ENCODE assay signal across 10 cellular contexts in genomic region chr1:53899206-53899628, GRCh38. TPM values are rescaled to one million over a fixed set of nuclear protein-coding genes. Genes with fewer than 3 reads are reported as not detected.
DNase-seq lines count a peak whose midpoint lies in the region; ATAC-seq, FAIRE-seq and TF ChIP-seq lines count a peak whose summit lies in the region.
"Had no signal": no experiment of that assay in that cellular context is flagged by ENCODE, and none has a peak within 500 bp of the region (broad histone marks: within the 10 kb centered on the region; RNA-seq: fewer than 3 reads in every experiment).

No MANE protein-coding gene starts in this region.

- TF ChIP-seq EP300 in SK-N-SH (IDR thresholded peaks at IDR 0.05; ENCODE audit: borderline replicate concordance in 1 of 2, low read depth in 1 of 2, low read length in 1 of 2): no peak
- peak in 1 of 2 experiments; percentile 70; a peak in 1 of 4 replicates for TF ChIP-seq EP300 in HepG2 (IDR thresholded peaks at IDR 0.05; ENCODE audit: low read depth in 2 of 2, low read length in 2 of 2)
- TF ChIP-seq EP300 in HepG2 (CRISPR knock-in tag; IDR thresholded peaks at IDR 0.05; ENCODE audit: borderline replicate concordance): no peak

- TF ChIP-seq CTCF in SK-N-SH (IDR thresholded peaks at IDR 0.05): no peak
- no peak for TF ChIP-seq CTCF in HepG2 (CRISPR knock-in tag; IDR thresholded peaks at IDR 0.05)
- TF ChIP-seq CTCF in foreskin keratinocyte (conservative IDR thresholded peaks at IDR 0.05): no peak

- peaks cover 4% of the 10 kb centered on the region for H3F3A ChIP-seq in SK-N-SH (replicated peaks; ENCODE audit: insufficient read depth)

- FAIRE-seq in HepG2 (lab: Jason Lieb, UNC): peak; percentile 85

- POLR2A ChIA-PET in SK-N-SH (lab: Yijun Ruan, JAX): interaction anchor here (1.2 kb wide), 1 partner anchor 45 kb away, joined by 3 read pairs; no protein-coding TSS in a partner anchor
- POLR2A ChIA-PET in HepG2 (lab: Yijun Ruan, JAX): interaction anchor here (1.0 to 5.1 kb wide), 6 partner anchors 8 to 49 kb away, joined by 3 to 46 read pairs (median 12); partner anchors contain the start of genes IFT25, LRRC42 and YIPF1

- H3K27me3 ChIP-seq in BLaER1 (no peaks in the 10 kb centered on the region), SK-N-SH (ENCODE audit: insufficient read depth) (no peaks in the 10 kb centered on the region), HepG2 (ENCODE audit: control insufficient read depth in 1 of 2, insufficient read depth in 2 of 2, low read length in 2 of 2) (no peaks in the 10 kb centered on the region), foreskin keratinocyte (no peaks in the 10 kb centered on the region)
- H3K27me3 ChIP-seq: upper lobe of right lung had no signal

- no TSS peak for BruUV-seq in HepG2 (replicated peaks; lab: Mats Ljungman, UMichigan)

- H3K36me3 ChIP-seq in BLaER1: no peaks in the 10 kb centered on the region
- H3K36me3 ChIP-seq in SK-N-SH (replicated peaks in 1 of 2; ENCODE audit: control insufficient read depth in 1 of 2, insufficient read depth in 2 of 2, low read length in 1 of 2): no peaks in the 10 kb centered on the region
- H3K36me3 ChIP-seq in HepG2 (replicated peaks in 1 of 2; ENCODE audit: control insufficient read depth in 1 of 2, insufficient read depth in 2 of 2, low read length in 2 of 2): no peaks in the 10 kb centered on the region
- H3K36me3 ChIP-seq: upper lobe of right lung had no signal

- peak; percentile 81 for ATAC-seq in HepG2
- no peak for ATAC-seq in foreskin keratinocyte
- ATAC-seq: upper lobe of right lung had no signal

- H3K9me2 ChIP-seq in SK-N-SH: no peaks in the 10 kb centered on the region

- H3K4me1 ChIP-seq in BLaER1 (peaks cover 29% of the 10 kb centered on the region), SK-N-SH (ENCODE audit: control insufficient read depth in 1 of 2, insufficient read depth in 2 of 2, low read depth in 1 of 2, low read length in 1 of 2) (no peaks in the 10 kb centered on the region; a peak in 1 of 4 replicates), HepG2 (ENCODE audit: insufficient read depth, low read length) (peaks cover 92% of the 10 kb centered on the region), foreskin keratinocyte (no peaks in the 10 kb centered on the region)

- H3K9ac ChIP-seq in BLaER1: no peak overlapping the region
- no peak overlapping the region for H3K9ac ChIP-seq in SK-N-SH
- H3K9ac ChIP-seq in HepG2 (ENCODE audit: insufficient read depth, low read depth, low read length): peak overlapping the region; percentile 59

- no peak overlapping the region for H3K4me3 ChIP-seq in BLaER1
- no peak overlapping the region for H3K4me3 ChIP-seq in SK-N-SH (ENCODE audit: low read depth in 2 of 2, low read length in 1 of 2)
- peak overlapping the region; percentile 4 to 61 (median 42); a peak in 3 of 6 replicates for H3K4me3 ChIP-seq in HepG2 (replicated peaks in 1 of 3; ENCODE audit: insufficient read depth in 1 of 3, low read depth in 2 of 3, low read length in 3 of 3)
- H3K4me3 ChIP-seq: upper lobe of right lung had no signal

- no peak for TF ChIP-seq RAD21 in SK-N-SH (IDR thresholded peaks at IDR 0.05; ENCODE audit: low read length)
- TF ChIP-seq RAD21 in HepG2 (CRISPR knock-in tag; IDR thresholded peaks at IDR 0.05): no peak

- WGBS in SK-N-SH (ENCODE audit: low lambda C conversion rate): 28% methylated on average over 2 of the region's 2 CpGs
- 0% methylated on average over 2 of the region's 2 CpGs for WGBS in HepG2 (ENCODE audit: low lambda C conversion rate)

- CTCF ChIA-PET in SK-N-SH (lab: Yijun Ruan, JAX) (interaction anchor here (0.7 to 3.2 kb wide), 4 partner anchors 9 to 49 kb away, joined by 3 to 14 read pairs (median 3); partner anchors contain the start of gene YIPF1), HepG2 (lab: Yijun Ruan, JAX; ENCODE audit: low intra/inter-chr PET ratio, low total read pairs) (no interaction called here)

- intact Hi-C loops in HepG2 (cut with micrococcal nuclease; ENCODE audit: unreplicated experiment): loop anchor here (1.0 kb wide), 1 partner anchor 8 kb away; no protein-coding TSS in a partner anchor

- TF ChIP-seq POLR2A in HepG2 (IDR thresholded peaks at IDR 0.05; ENCODE audit: insufficient read depth in 1 of 2, low read depth in 2 of 2, low read length in 2 of 2): no peak

- in situ Hi-C loops in HepG2 (cut with HindIII; ENCODE audit: extremely low pct_ligation_motif_present, low pct_unique_long_range_greater_than_20kb): no loop called here

- H3K9me3 ChIP-seq in BLaER1: no peaks in the 10 kb centered on the region
- no peaks in the 10 kb centered on the region for H3K9me3 ChIP-seq in SK-N-SH
- H3K9me3 ChIP-seq in HepG2 (ENCODE audit: low read length): no peaks in the 10 kb centered on the region
- H3K9me3 ChIP-seq: Caco-2, upper lobe of right lung had no signal

- no peak overlapping the region for H3K27ac ChIP-seq in BLaER1
- H3K27ac ChIP-seq in SK-N-SH (ENCODE audit: low read depth in 2 of 2, low read length in 1 of 2): no peak overlapping the region
- H3K27ac ChIP-seq in HepG2 (ENCODE audit: extremely low read length, insufficient read depth, low read length): peak overlapping the region; percentile 89
- no peak overlapping the region for H3K27ac ChIP-seq in foreskin keratinocyte
- H3K27ac ChIP-seq: upper lobe of right lung had no signal

- H2AFZ ChIP-seq in SK-N-SH (ENCODE audit: low read depth) (no peak overlapping the region), HepG2 (ENCODE audit: low read length) (peak overlapping the region; percentile 70)

- no peak for DNase-seq in SK-N-SH
- peak; percentile 79 for DNase-seq in HepG2 (ENCODE audit: low spot score)
- DNase-seq in islet precursor cell: no peak
- no peak for DNase-seq in stimulated activated CD4-positive, alpha-beta T cell treated with anti-CD3 and anti-CD28 coated beads, Interleukin-4, amount 100 ng/mL, for 1 hour
- DNase-seq in foreskin keratinocyte: no peak
- DNase-seq: Caco-2; central memory CD4-positive, alpha-beta T cell; upper lobe of right lung had no signal

- H3K4me2 ChIP-seq in BLaER1: peak overlapping the region; percentile 16; the same call in 1 of the 2 replicates
- no peak overlapping the region for H3K4me2 ChIP-seq in SK-N-SH
- peak overlapping the region; percentile 88 for H3K4me2 ChIP-seq in HepG2 (ENCODE audit: low read depth, low read length)

- no peaks in the 10 kb centered on the region for H4K20me1 ChIP-seq in BLaER1
- no peaks in the 10 kb centered on the region for H4K20me1 ChIP-seq in SK-N-SH (ENCODE audit: insufficient read depth)
- H4K20me1 ChIP-seq in HepG2 (ENCODE audit: insufficient read depth, low read length): no peaks in the 10 kb centered on the region

- H3K79me2 ChIP-seq in SK-N-SH (ENCODE audit: insufficient read depth) (no peaks in the 10 kb centered on the region), HepG2 (ENCODE audit: insufficient read depth, low read length) (peaks cover 13% of the 10 kb centered on the region)

RNA-seq across cellular contexts. Expression of gene DIO1, which starts 5.2 kb away (rescaled TPM):
- not detected in 2 replicates for polyA plus RNA-seq in SK-N-SH (2012; rRNA removed)
- not detected in 2 replicates for polyA plus RNA-seq in SK-N-SH (2012; cell fraction: cytosol; rRNA removed)
- polyA plus RNA-seq in SK-N-SH (2012; cell fraction: nucleus; rRNA removed): not detected in 2 replicates
- total RNA-seq in HepG2 (2016; rRNA removed; fragmentation: Illumina TruSeq; extraction: Trizol): 31.1 and 45.6 TPM in 2 replicates
- total RNA-seq in HepG2 (2016; cell fraction: cytosol; rRNA removed; fragmentation: Illumina TruSeq; extraction: Trizol; ENCODE audit: low read depth): 6.5 and 7.5 TPM in 2 replicates
- total RNA-seq in HepG2 (2016; cell fraction: insoluble cytoplasmic fraction; rRNA removed; fragmentation: Illumina TruSeq; extraction: Trizol): 32.5 and 46.6 TPM in 2 replicates
- total RNA-seq in HepG2 (2016; cell fraction: membrane; rRNA removed; fragmentation: Illumina TruSeq; extraction: Trizol): 19.8 and 20.1 TPM in 2 replicates
- total RNA-seq in HepG2 (2016; cell fraction: nucleus; rRNA removed; fragmentation: Illumina TruSeq; extraction: Trizol): 40.7 and 43.4 TPM in 2 replicates
- polyA plus RNA-seq in HepG2 (2011; rRNA removed): 13.5 and 16.3 TPM in 2 replicates
- polyA plus RNA-seq in HepG2 (2011; cell fraction: cytosol; rRNA removed): 11.0 and 14.6 TPM in 2 replicates
- 6.9 and 7.0 TPM in 2 replicates for polyA plus RNA-seq in HepG2 (2011; cell fraction: nucleus; rRNA removed)
- polyA plus RNA-seq in HepG2 (2012): 8.0 and 13.8 TPM in 2 replicates
- 4.3 and 4.9 TPM in 2 replicates for polyA plus RNA-seq in HepG2 (2016; cell fraction: cytosol; fragmentation: Illumina TruSeq; extraction: Trizol; ENCODE audit: low read depth)
- polyA plus RNA-seq in HepG2 (2016; cell fraction: insoluble cytoplasmic fraction; fragmentation: Illumina TruSeq; extraction: Trizol; ENCODE audit: low read depth): 27.2 and 29.7 TPM in 2 replicates
- polyA plus RNA-seq in HepG2 (2016; cell fraction: membrane; fragmentation: Illumina TruSeq; extraction: Trizol; ENCODE audit: low read depth): 9.8 and 10.5 TPM in 2 replicates
- polyA plus RNA-seq in HepG2 (2016; cell fraction: nucleus; fragmentation: Illumina TruSeq; extraction: Trizol; ENCODE audit: insufficient read depth, low read depth): 59.0 and 63.1 TPM in 2 replicates
- 20.1 TPM in 1 of 2 replicates, not detected in the other for polyA minus RNA-seq in HepG2 (2011; rRNA and poly(A)+ RNA removed; ENCODE audit: low replicate concordance)
- 7.8 and 8.1 TPM in 2 replicates for polyA minus RNA-seq in HepG2 (2011; cell fraction: cytosol; rRNA and poly(A)+ RNA removed)
- 13.6 and 13.8 TPM in 2 replicates for polyA minus RNA-seq in HepG2 (2011; cell fraction: nucleus; rRNA and poly(A)+ RNA removed)
- not detected in 2 replicates for total RNA-seq in foreskin keratinocyte
- polyA plus RNA-seq in foreskin keratinocyte: not detected in 2 replicates
- total RNA-seq: activated CD8-positive, alpha-beta memory T cell treated with anti-CD3 and anti-CD28 coated beads for 36 hours; upper lobe of right lung had no signal

RNA-seq across cellular contexts. Expression of gene YIPF1, which starts 9.6 kb away (rescaled TPM):
- polyA plus RNA-seq in SK-N-SH (2012; rRNA removed) (23.1 and 31.7 TPM in 2 replicates), HepG2 (2011; rRNA removed) (30.8 and 31.9 TPM in 2 replicates), foreskin keratinocyte (22.2 and 22.6 TPM in 2 replicates)
- polyA plus RNA-seq in SK-N-SH (2012; cell fraction: cytosol; rRNA removed): 28.6 and 28.9 TPM in 2 replicates
- 21.0 and 29.0 TPM in 2 replicates for polyA plus RNA-seq in SK-N-SH (2012; cell fraction: nucleus; rRNA removed)
- total RNA-seq in HepG2 (2016; rRNA removed; fragmentation: Illumina TruSeq; extraction: Trizol) (19.0 and 21.1 TPM in 2 replicates), foreskin keratinocyte (21.8 and 25.7 TPM in 2 replicates)
- 7.5 and 9.3 TPM in 2 replicates for total RNA-seq in HepG2 (2016; cell fraction: cytosol; rRNA removed; fragmentation: Illumina TruSeq; extraction: Trizol; ENCODE audit: low read depth)
- total RNA-seq in HepG2 (2016; cell fraction: insoluble cytoplasmic fraction; rRNA removed; fragmentation: Illumina TruSeq; extraction: Trizol): 18.1 and 18.6 TPM in 2 replicates
- 16.3 and 17.7 TPM in 2 replicates for total RNA-seq in HepG2 (2016; cell fraction: membrane; rRNA removed; fragmentation: Illumina TruSeq; extraction: Trizol)
- total RNA-seq in HepG2 (2016; cell fraction: nucleus; rRNA removed; fragmentation: Illumina TruSeq; extraction: Trizol): 17.0 and 19.0 TPM in 2 replicates
- polyA plus RNA-seq in HepG2 (2011; cell fraction: cytosol; rRNA removed): 23.5 and 33.7 TPM in 2 replicates
- polyA plus RNA-seq in HepG2 (2011; cell fraction: nucleus; rRNA removed): 13.9 and 16.7 TPM in 2 replicates
- polyA plus RNA-seq in HepG2 (2012): 13.4 and 20.3 TPM in 2 replicates
- 7.9 and 13.0 TPM in 2 replicates for polyA plus RNA-seq in HepG2 (2016; cell fraction: cytosol; fragmentation: Illumina TruSeq; extraction: Trizol; ENCODE audit: low read depth)
- 20.3 and 20.4 TPM in 2 replicates for polyA plus RNA-seq in HepG2 (2016; cell fraction: insoluble cytoplasmic fraction; fragmentation: Illumina TruSeq; extraction: Trizol; ENCODE audit: low read depth)
- 14.9 and 17.0 TPM in 2 replicates for polyA plus RNA-seq in HepG2 (2016; cell fraction: membrane; fragmentation: Illumina TruSeq; extraction: Trizol; ENCODE audit: low read depth)
- 24.4 and 26.4 TPM in 2 replicates for polyA plus RNA-seq in HepG2 (2016; cell fraction: nucleus; fragmentation: Illumina TruSeq; extraction: Trizol; ENCODE audit: insufficient read depth, low read depth)
- 26.9 and 28.2 TPM in 2 replicates for polyA minus RNA-seq in HepG2 (2011; rRNA and poly(A)+ RNA removed; ENCODE audit: low replicate concordance)
- 9.4 and 12.6 TPM in 2 replicates for polyA minus RNA-seq in HepG2 (2011; cell fraction: cytosol; rRNA and poly(A)+ RNA removed)
- polyA minus RNA-seq in HepG2 (2011; cell fraction: nucleus; rRNA and poly(A)+ RNA removed): 10.3 and 15.3 TPM in 2 replicates

RNA-seq across cellular contexts. Expression of gene IFT25, which starts 46.3 kb away (rescaled TPM):
- 25.7 TPM in 2 replicates for polyA plus RNA-seq in SK-N-SH (2012; rRNA removed)
- polyA plus RNA-seq in SK-N-SH (2012; cell fraction: cytosol; rRNA removed): 34.8 and 55.2 TPM in 2 replicates
- 17.1 and 25.3 TPM in 2 replicates for polyA plus RNA-seq in SK-N-SH (2012; cell fraction: nucleus; rRNA removed)
- total RNA-seq in HepG2 (2016; rRNA removed; fragmentation: Illumina TruSeq; extraction: Trizol): 48.0 and 52.8 TPM in 2 replicates
- total RNA-seq in HepG2 (2016; cell fraction: cytosol; rRNA removed; fragmentation: Illumina TruSeq; extraction: Trizol; ENCODE audit: low read depth): 24.1 and 25.2 TPM in 2 replicates
- total RNA-seq in HepG2 (2016; cell fraction: insoluble cytoplasmic fraction; rRNA removed; fragmentation: Illumina TruSeq; extraction: Trizol): 51.0 and 53.3 TPM in 2 replicates
- 25.7 and 27.9 TPM in 2 replicates for total RNA-seq in HepG2 (2016; cell fraction: membrane; rRNA removed; fragmentation: Illumina TruSeq; extraction: Trizol)
- 33.4 and 40.9 TPM in 2 replicates for total RNA-seq in HepG2 (2016; cell fraction: nucleus; rRNA removed; fragmentation: Illumina TruSeq; extraction: Trizol)
- 12.7 and 19.7 TPM in 2 replicates for polyA plus RNA-seq in HepG2 (2011; rRNA removed)
- 6.7 and 7.6 TPM in 2 replicates for polyA plus RNA-seq in HepG2 (2011; cell fraction: cytosol; rRNA removed)
- 9.1 and 12.2 TPM in 2 replicates for polyA plus RNA-seq in HepG2 (2011; cell fraction: nucleus; rRNA removed)
- polyA plus RNA-seq in HepG2 (2012): 14.1 and 30.4 TPM in 2 replicates
- polyA plus RNA-seq in HepG2 (2016; cell fraction: cytosol; fragmentation: Illumina TruSeq; extraction: Trizol; ENCODE audit: low read depth): 34.6 and 42.0 TPM in 2 replicates
- polyA plus RNA-seq in HepG2 (2016; cell fraction: insoluble cytoplasmic fraction; fragmentation: Illumina TruSeq; extraction: Trizol; ENCODE audit: low read depth): 68.1 and 73.1 TPM in 2 replicates
- 29.4 and 29.9 TPM in 2 replicates for polyA plus RNA-seq in HepG2 (2016; cell fraction: membrane; fragmentation: Illumina TruSeq; extraction: Trizol; ENCODE audit: low read depth)
- polyA plus RNA-seq in HepG2 (2016; cell fraction: nucleus; fragmentation: Illumina TruSeq; extraction: Trizol; ENCODE audit: insufficient read depth, low read depth): 50.9 and 56.0 TPM in 2 replicates
- 0.70 and 3.3 TPM in 2 replicates for polyA minus RNA-seq in HepG2 (2011; rRNA and poly(A)+ RNA removed; ENCODE audit: low replicate concordance)
- 3.1 and 3.6 TPM in 2 replicates for polyA minus RNA-seq in HepG2 (2011; cell fraction: cytosol; rRNA and poly(A)+ RNA removed)
- 30.0 and 36.9 TPM in 2 replicates for polyA minus RNA-seq in HepG2 (2011; cell fraction: nucleus; rRNA and poly(A)+ RNA removed)
- 35.2 and 42.3 TPM in 2 replicates for total RNA-seq in foreskin keratinocyte
- polyA plus RNA-seq in foreskin keratinocyte: 49.5 and 55.5 TPM in 2 replicates

RNA-seq across cellular contexts. Expression of gene LRRC42, which starts 46.9 kb away (rescaled TPM):
- polyA plus RNA-seq in SK-N-SH (2012; rRNA removed) (35.0 and 40.9 TPM in 2 replicates), HepG2 (2011; rRNA removed) (27.2 and 30.6 TPM in 2 replicates), foreskin keratinocyte (52.0 and 71.4 TPM in 2 replicates)
- 37.0 and 39.4 TPM in 2 replicates for polyA plus RNA-seq in SK-N-SH (2012; cell fraction: cytosol; rRNA removed)
- 23.8 and 29.8 TPM in 2 replicates for polyA plus RNA-seq in SK-N-SH (2012; cell fraction: nucleus; rRNA removed)
- total RNA-seq in HepG2 (2016; rRNA removed; fragmentation: Illumina TruSeq; extraction: Trizol) (43.6 and 55.1 TPM in 2 replicates), foreskin keratinocyte (53.9 and 71.2 TPM in 2 replicates)
- 14.7 and 15.5 TPM in 2 replicates for total RNA-seq in HepG2 (2016; cell fraction: cytosol; rRNA removed; fragmentation: Illumina TruSeq; extraction: Trizol; ENCODE audit: low read depth)
- total RNA-seq in HepG2 (2016; cell fraction: insoluble cytoplasmic fraction; rRNA removed; fragmentation: Illumina TruSeq; extraction: Trizol): 40.9 and 54.9 TPM in 2 replicates
- 28.8 and 31.5 TPM in 2 replicates for total RNA-seq in HepG2 (2016; cell fraction: membrane; rRNA removed; fragmentation: Illumina TruSeq; extraction: Trizol)
- total RNA-seq in HepG2 (2016; cell fraction: nucleus; rRNA removed; fragmentation: Illumina TruSeq; extraction: Trizol): 19.6 and 22.9 TPM in 2 replicates
- polyA plus RNA-seq in HepG2 (2011; cell fraction: cytosol; rRNA removed): 23.7 and 24.0 TPM in 2 replicates
- polyA plus RNA-seq in HepG2 (2011; cell fraction: nucleus; rRNA removed): 13.2 and 13.6 TPM in 2 replicates
- polyA plus RNA-seq in HepG2 (2012): 30.5 and 31.4 TPM in 2 replicates
- polyA plus RNA-seq in HepG2 (2016; cell fraction: cytosol; fragmentation: Illumina TruSeq; extraction: Trizol; ENCODE audit: low read depth): 14.5 and 16.9 TPM in 2 replicates
- 56.4 and 59.0 TPM in 2 replicates for polyA plus RNA-seq in HepG2 (2016; cell fraction: insoluble cytoplasmic fraction; fragmentation: Illumina TruSeq; extraction: Trizol; ENCODE audit: low read depth)
- 20.2 and 21.5 TPM in 2 replicates for polyA plus RNA-seq in HepG2 (2016; cell fraction: membrane; fragmentation: Illumina TruSeq; extraction: Trizol; ENCODE audit: low read depth)
- polyA plus RNA-seq in HepG2 (2016; cell fraction: nucleus; fragmentation: Illumina TruSeq; extraction: Trizol; ENCODE audit: insufficient read depth, low read depth): 33.1 and 36.6 TPM in 2 replicates
- polyA minus RNA-seq in HepG2 (2011; rRNA and poly(A)+ RNA removed; ENCODE audit: low replicate concordance): 18.6 and 20.1 TPM in 2 replicates
- 18.0 and 23.7 TPM in 2 replicates for polyA minus RNA-seq in HepG2 (2011; cell fraction: cytosol; rRNA and poly(A)+ RNA removed)
- 8.9 and 14.4 TPM in 2 replicates for polyA minus RNA-seq in HepG2 (2011; cell fraction: nucleus; rRNA and poly(A)+ RNA removed)

Comparison
In these comparisons a context has a peak if more than half of its experiments do, and no peak if none do; other contexts are left out.
1. H3K4me3 ChIP-seq: peak in HepG2 (3 of 3); none in BLaER1 (single experiment) and SK-N-SH (0 of 2).